In the genomic region with DNA sequence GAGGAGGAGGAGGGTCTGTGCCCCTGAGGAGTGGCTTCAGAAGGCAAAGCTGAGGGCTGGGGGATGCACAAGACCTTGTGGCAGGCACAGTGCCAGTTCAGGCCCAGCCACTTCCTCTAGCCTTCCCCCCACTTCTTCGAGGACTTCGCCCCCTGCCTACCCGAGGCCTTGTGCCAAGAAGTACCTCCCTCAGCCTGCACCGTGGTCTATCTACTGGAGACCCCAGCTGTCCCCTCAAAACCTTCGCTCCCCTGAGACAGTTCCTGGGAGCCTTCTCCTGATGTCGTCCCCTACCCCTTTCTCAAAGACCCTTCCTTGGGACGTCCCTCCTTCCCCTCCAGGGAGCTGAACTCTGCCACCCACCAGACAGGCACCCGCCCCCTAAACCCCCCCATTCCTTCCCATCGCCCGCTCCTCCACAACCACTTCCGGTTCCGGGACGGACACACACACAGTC, we compare ENCODE assay signal across 9 cellular contexts. TPM values are rescaled to one million over a fixed set of nuclear protein-coding genes. Genes with fewer than 3 reads are reported as not detected.
DNase-seq lines count a peak whose midpoint lies in the region; ATAC-seq and TF ChIP-seq lines count a peak whose summit lies in the region.
"Had no signal": no experiment of that assay in that cellular context is flagged by ENCODE, and none has a peak within 500 bp of the region (broad histone marks: within the 10 kb centered on the region; RNA-seq: fewer than 3 reads in every experiment).

No MANE protein-coding gene starts in this region.

- H3K4me1 ChIP-seq in effector memory CD4-positive, alpha-beta T cell (ENCODE audit: control insufficient read depth, insufficient read depth, low read length, poor library complexity, severe bottlenecking), result peaks cover 20% of the 10 kb centered on the region
- peaks cover 0 to 41% (median 22%) of the 10 kb centered on the region in 4 donors for H3K4me1 ChIP-seq in tibial artery

- TF ChIP-seq CTCF in tibial artery (IDR thresholded peaks at IDR 0.05) (no peak), GM10248 (IDR thresholded peaks at IDR 0.05; ENCODE audit: control extremely low read depth, extremely low read depth, low read depth, missing control alignments) (no peak)

- H3K4me3 ChIP-seq in effector memory CD4-positive, alpha-beta T cell (ENCODE audit: insufficient read depth, low read depth, low read length, poor library complexity, severe bottlenecking), result peak overlapping the region; percentile 88
- H3K4me3 ChIP-seq in tibial artery, result peak overlapping the region; percentile 92 to 99

- peak; percentile 8 for ATAC-seq in HG03135 (IDR thresholded peaks at IDR 0.05; ENCODE audit: unreplicated experiment)

- DNase-seq in NCI-H1436 treated with DMSO at 0.1 percent for 48 hours (lab: John Stamatoyannopoulos, UW) (peak; percentile 26), NCI-H1436 (lab: John Stamatoyannopoulos, UW) (no peak), T-helper 2 cell (peak in 3 of 5 experiments; percentile 15 to 77 (median 30)), mucosa of gallbladder (ENCODE audit: low spot score) (peak; percentile 41), tibial artery (peak in 1 of 2 donors; percentile 30), GM10248 (ENCODE audit: extremely low spot score) (no peak)
- no peak for DNase-seq in effector memory CD4-positive, alpha-beta T cell

- H3K36me3 ChIP-seq in effector memory CD4-positive, alpha-beta T cell (ENCODE audit: control insufficient read depth, insufficient read depth, low read length), result peaks cover 2% of the 10 kb centered on the region
- H3K36me3 ChIP-seq in tibial artery, result no peaks in the 10 kb centered on the region

- no peaks in the 10 kb centered on the region for H3K9me3 ChIP-seq in effector memory CD4-positive, alpha-beta T cell (ENCODE audit: control insufficient read depth, low read length)
- H3K9me3 ChIP-seq in tibial artery, result no peaks in the 10 kb centered on the region

- POLR2A ChIA-PET in GM10248 (lab: Yijun Ruan, JAX), result interaction anchor here (1.0 to 1.7 kb wide), 7 partner anchors 8 to 195 kb away, joined by 3 to 17 read pairs (median 8); partner anchors contain the start of genes COPS7A, GAPDH, MRPL51 and TPI1

- intact Hi-C loops in tibial artery (cut with DNase I; ENCODE audit: low total_unique reads), result loop anchor here (2.0 kb wide), 1 partner anchor 74 kb away; no protein-coding TSS in a partner anchor

- CTCF ChIA-PET in GM10248 (lab: Yijun Ruan, JAX), result interaction anchor here (0.9 to 2.0 kb wide), 9 partner anchors 10 to 148 kb away, joined by 3 to 9 read pairs (median 4); partner anchors contain the start of gene COPS7A

- H3K27me3 ChIP-seq in effector memory CD4-positive, alpha-beta T cell (replicated peaks; ENCODE audit: control insufficient read depth, insufficient read depth, low read length, poor library complexity, severe bottlenecking), result no peaks in the 10 kb centered on the region
- H3K27me3 ChIP-seq in tibial artery, result no peaks in the 10 kb centered on the region

- peak overlapping the region; percentile 86 for H3K27ac ChIP-seq in effector memory CD4-positive, alpha-beta T cell (ENCODE audit: insufficient read depth, low read length, poor library complexity, severe bottlenecking)
- peak overlapping the region; percentile 96 to 100 for H3K27ac ChIP-seq in tibial artery

RNA-seq across cellular contexts. Expression of gene ZNF384, which starts 0.6 kb away (rescaled TPM):
- total RNA-seq in mucosa of gallbladder, result 60.6 TPM

RNA-seq across cellular contexts. Expression of gene PIANP, which starts 12.0 kb away (rescaled TPM):
- 5.0 TPM for total RNA-seq in mucosa of gallbladder
- total RNA-seq: dermis microvascular lymphatic vessel endothelial cell had no signal

RNA-seq across cellular contexts. Expression of gene ING4, which starts 25.7 kb away (rescaled TPM):
- total RNA-seq in mucosa of gallbladder, result 58.0 TPM

RNA-seq across cellular contexts. Expression of gene COPS7A, which starts 35.3 kb away (rescaled TPM):
- total RNA-seq in mucosa of gallbladder, result 61.4 TPM

RNA-seq across cellular contexts. Expression of gene ACRBP, which starts 41.3 kb away (rescaled TPM):
- 9.8 TPM for total RNA-seq in mucosa of gallbladder

Comparison
In these comparisons a context has a peak if more than half of its experiments do, and no peak if none do; other contexts are left out.
1. DNase-seq: peak in NCI-H1436 treated with DMSO at 0.1 percent for 48 hours (single experiment), T-helper 2 cell (3 of 5) and mucosa of gallbladder (single experiment); none in NCI-H1436 (single experiment), effector memory CD4-positive, alpha-beta T cell (0 of 3) and GM10248 (single experiment).